Comparison of ENCODE assay signal across 8 cellular contexts in genomic region chr4:48340905-48341775, GRCh38. TPM values are rescaled to one million over a fixed set of nuclear protein-coding genes. Genes with fewer than 3 reads are reported as not detected.
DNase-seq lines count a peak whose midpoint lies in the region; ATAC-seq and TF ChIP-seq lines count a peak whose summit lies in the region.

Gene SLAIN2 (plus strand): TSS chr4:48341529. CDS start chr4:48341740, 211 bp downstream.

- intact Hi-C loops in T-helper 1 cell treated with Interleukin-12 subunit alpha and Interleukin-12 subunit beta and Interleukin-4 antibody, amounts not matched to agents 30 ng/mL and 1 ng/mL, for 36 hours (cut with micrococcal nuclease), result loop anchor here (1.0 to 5.0 kb wide), 12 partner anchors 25 to 878 kb away; partner anchors contain the start of genes CNGA1, COMMD8, FRYL and NFXL1
- intact Hi-C loops in left cardiac atrium (cut with DNase I), result no loop called here

- H3K4me1 Mint-ChIP-seq in progenitor cell of endocrine pancreas (ENCODE audit: low read depth), result peaks cover 47% of the 10 kb centered on the region

- H3K4me3 Mint-ChIP-seq in progenitor cell of endocrine pancreas (ENCODE audit: low read depth), result peak within 1 kb of the TSS; percentile 98

- H3K9me3 Mint-ChIP-seq in progenitor cell of endocrine pancreas (ENCODE audit: low read depth), result no peaks in the 10 kb centered on the region

- TF ChIP-seq CTCF in GM13976 (IDR thresholded peaks at IDR 0.05; ENCODE audit: borderline replicate concordance, control extremely low read depth, extremely low read depth, insufficient read depth, missing control alignments) (no peak), progenitor cell of endocrine pancreas (IDR thresholded peaks at IDR 0.05; ENCODE audit: unreplicated experiment) (peak; percentile 60)

- DNase-seq in GM13976 (ENCODE audit: low spot score), result peak; percentile 98
- DNase-seq in NCI-H146 treated with DMSO at 0.1 percent for 48 hours (lab: John Stamatoyannopoulos, UW; ENCODE audit: unreplicated experiment), result peak; percentile 95
- peak; percentile 99 for DNase-seq in amniotic stem cell (lab: John Stamatoyannopoulos, UW)
- DNase-seq in left cardiac atrium, result peak; percentile 100
- DNase-seq in progenitor cell of endocrine pancreas (ENCODE audit: low spot score, unreplicated experiment), result peak; percentile 99
- peak; percentile 99 for DNase-seq in ureter (ENCODE audit: low spot score)

- H3K27me3 Mint-ChIP-seq in progenitor cell of endocrine pancreas, result peaks cover 22% of the 10 kb centered on the region

- in situ Hi-C loops in GM13976 (cut with MboI; ENCODE audit: low sequenced_read_pairs, unreplicated experiment), result no loop called here

- H3K27ac Mint-ChIP-seq in progenitor cell of endocrine pancreas, result peak within 1 kb of the TSS; percentile 99

- no peaks in the 10 kb centered on the region for H3K36me3 Mint-ChIP-seq in progenitor cell of endocrine pancreas (ENCODE audit: insufficient read depth)

- ATAC-seq in HG02870 (IDR thresholded peaks at IDR 0.05; ENCODE audit: unreplicated experiment) (peak; percentile 85), left cardiac atrium (peak; percentile 93 to 95)

RNA-seq across cellular contexts. Expression of gene SLAIN2, which starts in this region (rescaled TPM):
- 70.6 and 74.0 TPM in 2 replicates for total RNA-seq in T-helper 1 cell treated with Interleukin-12 subunit alpha and Interleukin-12 subunit beta and Interleukin-4 antibody, amounts not matched to agents 30 ng/mL and 1 ng/mL, for 36 hours
- total RNA-seq in left cardiac atrium (100 to 1,000 TPM; 104 to 108 TPM), progenitor cell of endocrine pancreas (54.5 and 55.2 TPM in 2 replicates), ureter (92.0 TPM)

Comparison
In these comparisons a context has a peak if more than half of its experiments do, and no peak if none do; other contexts are left out.
1. Peak in every context shown above with its lines: DNase-seq and ATAC-seq.